In the genomic region with DNA sequence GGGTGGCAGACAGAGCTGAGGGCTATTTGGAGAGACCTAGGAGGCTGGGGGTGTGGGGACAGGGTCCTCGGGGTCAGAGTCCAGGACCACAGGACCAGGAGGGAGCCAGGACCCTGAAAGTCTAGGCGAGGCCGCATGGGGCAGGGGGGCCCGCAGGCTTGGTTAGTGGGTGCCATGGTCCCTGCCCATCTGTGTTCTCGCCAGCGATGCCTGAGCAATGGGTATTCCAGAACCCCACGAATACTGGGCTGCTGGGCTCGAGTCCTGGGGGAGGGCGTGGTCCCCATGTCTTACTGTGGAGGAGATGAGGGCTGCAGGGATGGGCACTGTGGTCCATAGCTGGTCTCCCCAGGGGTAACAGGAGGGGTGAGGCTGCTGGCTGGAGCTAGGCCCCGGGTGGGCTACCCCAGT, we compare ENCODE assay signal across 27 cellular contexts. TPM values are rescaled to one million over a fixed set of nuclear protein-coding genes. Genes with fewer than 3 reads are reported as not detected.
"Had no signal": no experiment of that assay in that cellular context is flagged by ENCODE, and none has a peak within 500 bp of the region (broad histone marks: within the 10 kb centered on the region; RNA-seq: fewer than 3 reads in every experiment).

No MANE protein-coding gene starts in this region.

- ATAC-seq: activated CD4-positive, alpha-beta T cell treated with anti-CD3 and anti-CD28 coated beads for 36 hours; activated naive CD4-positive, alpha-beta T cell treated with anti-CD3 and anti-CD28 coated beads, Interleukin-2, amount 50 U/mL, for 72 hours; activated naive CD8-positive, alpha-beta T cell treated with anti-CD3 and anti-CD28 coated beads, Interleukin-2, amount 50 U/mL, for 24 hours; body of pancreas; Right ventricle myocardium inferior; T-cell had no signal

- H3K9me3 Mint-ChIP-seq: activated CD4-positive, alpha-beta memory T cell treated with anti-CD3 and anti-CD28 coated beads, Interleukin-2, amount 10 ng/mL, durations not matched to agents 7 days and 5 days; activated naive CD4-positive, alpha-beta T cell treated with anti-CD3 and anti-CD28 coated beads, Interleukin-2, amount 50 U/mL, for 72 hours; activated naive CD8-positive, alpha-beta T cell treated with anti-CD3 and anti-CD28 coated beads, Interleukin-2, amount 50 U/mL, for 24 hours; T-cell had no signal

- H3K36me3 Mint-ChIP-seq: T-cell had no signal

- H3K4me1 Mint-ChIP-seq: activated CD4-positive, alpha-beta T cell treated with anti-CD3 and anti-CD28 coated beads for 36 hours; activated naive CD8-positive, alpha-beta T cell treated with anti-CD3 and anti-CD28 coated beads, Interleukin-2, amount 50 U/mL, for 24 hours had no signal

- H3K4me1 ChIP-seq: ascending aorta, body of pancreas had no signal

- DNase-seq: activated CD4-positive, alpha-beta memory T cell treated with anti-CD3 and anti-CD28 coated beads, Interleukin-2, amount 10 ng/mL, durations not matched to agents 7 days and 5 days; activated CD4-positive, alpha-beta T cell treated with anti-CD3 and anti-CD28 coated beads for 36 hours; activated CD4-positive, alpha-beta T cell treated with anti-CD3 and anti-CD28 coated beads, Interleukin-2, amount 50 U/mL, for 1 hour; activated CD8-positive, alpha-beta memory T cell treated with anti-CD3 and anti-CD28 coated beads, Interleukin-2, amount 50 U/mL, for 48 hours; activated naive CD4-positive, alpha-beta T cell treated with Interleukin-2 at 50 U/mL for 16 hours; activated naive CD8-positive, alpha-beta T cell treated with anti-CD3 and anti-CD28 coated beads, Interleukin-2, amount 50 U/mL, for 24 hours; activated T-cell treated with anti-CD3 and anti-CD28 coated beads, Interleukin-2, amount 50 U/mL, for 1 hour; amniotic stem cell; body of pancreas; Kasumi-1; KBM-7; NCI-H1694; NCI-H2029 treated with DMSO at 0.1 percent for 48 hours; NCI-H345; NCI-H510A; NCI-H526 treated with DMSO at 0.1 percent for 48 hours; NCI-H82; OCI-M1; RPMI8226; T-cell; T-helper 2 cell; WERI-Rb-1 had no signal

- H3K27me3 ChIP-seq: ascending aorta, body of pancreas had no signal

- H3K27ac Mint-ChIP-seq: activated CD4-positive, alpha-beta memory T cell treated with anti-CD3 and anti-CD28 coated beads, Interleukin-2, amount 10 ng/mL, durations not matched to agents 7 days and 5 days; activated CD4-positive, alpha-beta T cell treated with anti-CD3 and anti-CD28 coated beads for 36 hours; activated naive CD4-positive, alpha-beta T cell treated with anti-CD3 and anti-CD28 coated beads, Interleukin-2, amount 50 U/mL, for 72 hours; activated naive CD8-positive, alpha-beta T cell treated with anti-CD3 and anti-CD28 coated beads, Interleukin-2, amount 50 U/mL, for 24 hours; T-cell had no signal

- H3K9me3 ChIP-seq: ascending aorta, body of pancreas had no signal

- H3K27ac ChIP-seq: ascending aorta, body of pancreas, SK-N-MC, WERI-Rb-1 had no signal

- H3K4me3 Mint-ChIP-seq: activated CD4-positive, alpha-beta memory T cell treated with anti-CD3 and anti-CD28 coated beads, Interleukin-2, amount 10 ng/mL, durations not matched to agents 7 days and 5 days; activated CD4-positive, alpha-beta T cell treated with anti-CD3 and anti-CD28 coated beads for 36 hours; activated naive CD8-positive, alpha-beta T cell treated with anti-CD3 and anti-CD28 coated beads, Interleukin-2, amount 50 U/mL, for 24 hours; T-cell had no signal

RNA-seq across cellular contexts. Expression of gene KRTAP10-6, which starts 2.0 kb away (rescaled TPM):
- total RNA-seq: activated CD4-positive, alpha-beta memory T cell treated with anti-CD3 and anti-CD28 coated beads, Interleukin-2, amount 10 ng/mL, durations not matched to agents 7 days and 5 days; activated CD4-positive, alpha-beta T cell treated with anti-CD3 and anti-CD28 coated beads for 36 hours; activated naive CD4-positive, alpha-beta T cell treated with anti-CD3 and anti-CD28 coated beads, Interleukin-2, amount 50 U/mL, for 72 hours; ascending aorta; body of pancreas; bronchial epithelial cell; Right ventricle myocardium inferior; T-cell had no signal

RNA-seq across cellular contexts. Expression of gene KRTAP10-5, which starts 9.9 kb away (rescaled TPM):
- total RNA-seq: activated CD4-positive, alpha-beta memory T cell treated with anti-CD3 and anti-CD28 coated beads, Interleukin-2, amount 10 ng/mL, durations not matched to agents 7 days and 5 days; activated CD4-positive, alpha-beta T cell treated with anti-CD3 and anti-CD28 coated beads for 36 hours; activated naive CD4-positive, alpha-beta T cell treated with anti-CD3 and anti-CD28 coated beads, Interleukin-2, amount 50 U/mL, for 72 hours; ascending aorta; body of pancreas; bronchial epithelial cell; Right ventricle myocardium inferior; T-cell had no signal

RNA-seq across cellular contexts. Expression of gene KRTAP10-7, which starts 10.1 kb away (rescaled TPM):
- total RNA-seq: activated CD4-positive, alpha-beta memory T cell treated with anti-CD3 and anti-CD28 coated beads, Interleukin-2, amount 10 ng/mL, durations not matched to agents 7 days and 5 days; activated CD4-positive, alpha-beta T cell treated with anti-CD3 and anti-CD28 coated beads for 36 hours; activated naive CD4-positive, alpha-beta T cell treated with anti-CD3 and anti-CD28 coated beads, Interleukin-2, amount 50 U/mL, for 72 hours; ascending aorta; body of pancreas; bronchial epithelial cell; Right ventricle myocardium inferior; T-cell had no signal

RNA-seq across cellular contexts. Expression of gene KRTAP10-4, which starts 16.8 kb away (rescaled TPM):
- total RNA-seq: activated CD4-positive, alpha-beta memory T cell treated with anti-CD3 and anti-CD28 coated beads, Interleukin-2, amount 10 ng/mL, durations not matched to agents 7 days and 5 days; activated CD4-positive, alpha-beta T cell treated with anti-CD3 and anti-CD28 coated beads for 36 hours; activated naive CD4-positive, alpha-beta T cell treated with anti-CD3 and anti-CD28 coated beads, Interleukin-2, amount 50 U/mL, for 72 hours; ascending aorta; body of pancreas; bronchial epithelial cell; Right ventricle myocardium inferior; T-cell had no signal

RNA-seq across cellular contexts. Expression of gene KRTAP10-8, which starts 21.6 kb away (rescaled TPM):
- total RNA-seq: activated CD4-positive, alpha-beta memory T cell treated with anti-CD3 and anti-CD28 coated beads, Interleukin-2, amount 10 ng/mL, durations not matched to agents 7 days and 5 days; activated CD4-positive, alpha-beta T cell treated with anti-CD3 and anti-CD28 coated beads for 36 hours; activated naive CD4-positive, alpha-beta T cell treated with anti-CD3 and anti-CD28 coated beads, Interleukin-2, amount 50 U/mL, for 72 hours; ascending aorta; body of pancreas; bronchial epithelial cell; Right ventricle myocardium inferior; T-cell had no signal
